ENCODE assay signal across 16 cellular contexts in genomic region chr3:53023072-53023823, GRCh38. TPM values are rescaled to one million over a fixed set of nuclear protein-coding genes. Genes with fewer than 3 reads are reported as not detected.
DNase-seq lines count a peak whose midpoint lies in the region; ATAC-seq and TF ChIP-seq lines count a peak whose summit lies in the region.
"Had no signal": no experiment of that assay in that cellular context is flagged by ENCODE, and none has a peak within 500 bp of the region (broad histone marks: within the 10 kb centered on the region; RNA-seq: fewer than 3 reads in every experiment).

No MANE protein-coding gene starts in this region.

- H3K9me3 ChIP-seq in psoas muscle: no peaks in the 10 kb centered on the region
- H3K9me3 ChIP-seq: HAP-1, MG63, upper lobe of left lung had no signal

- WGBS in psoas muscle, 3 donors: 75 to 86% (median 84%) methylated on average over 4 of the region's 4 CpGs

- no peak overlapping the region for H3K27ac Mint-ChIP-seq in activated CD8-positive, alpha-beta memory T cell treated with anti-CD3 and anti-CD28 coated beads, Interleukin-2, amount 10 ng/mL, durations not matched to agents 7 days and 5 days
- peak overlapping the region; percentile 5 for H3K27ac Mint-ChIP-seq in activated CD4-positive, alpha-beta memory T cell treated with anti-CD3 and anti-CD28 coated beads, Interleukin-2, amount 10 ng/mL, durations not matched to agents 7 days and 5 days

- H3K9me3 Mint-ChIP-seq in activated CD8-positive, alpha-beta memory T cell treated with anti-CD3 and anti-CD28 coated beads, Interleukin-2, amount 10 ng/mL, durations not matched to agents 7 days and 5 days (ENCODE audit: low read depth): no peaks in the 10 kb centered on the region
- H3K9me3 Mint-ChIP-seq in activated CD4-positive, alpha-beta memory T cell treated with anti-CD3 and anti-CD28 coated beads, Interleukin-2, amount 10 ng/mL, durations not matched to agents 7 days and 5 days: no peaks in the 10 kb centered on the region

- H3K27ac ChIP-seq in psoas muscle: peak overlapping the region; percentile 48
- H3K27ac ChIP-seq: PC-9, upper lobe of left lung had no signal

- no peak overlapping the region for H3K4me3 ChIP-seq in Jurkat, Clone E6-1 (ENCODE audit: low read length)
- no peak overlapping the region for H3K4me3 ChIP-seq in psoas muscle
- H3K4me3 ChIP-seq: HAP-1, MG63, PC-9, upper lobe of left lung had no signal

- no peak for DNase-seq in activated CD8-positive, alpha-beta memory T cell treated with anti-CD3 and anti-CD28 coated beads, Interleukin-2, amount 10 ng/mL, durations not matched to agents 7 days and 5 days
- DNase-seq in activated CD8-positive, alpha-beta memory T cell treated with anti-CD3 and anti-CD28 coated beads, Interleukin-2, amount 50 U/mL, for 48 hours: no peak
- DNase-seq in Jurkat, Clone E6-1 (ENCODE audit: low read depth, low spot score): peak; percentile 34
- DNase-seq in activated CD4-positive, alpha-beta memory T cell treated with anti-CD3 and anti-CD28 coated beads, Interleukin-2, amount 10 ng/mL, durations not matched to agents 7 days and 5 days: no peak
- DNase-seq in psoas muscle (no peak), NCI-H2081 (lab: John Stamatoyannopoulos, UW) (no peak)
- DNase-seq: activated gamma-delta T cell, MG63, NCI-H2227 treated with DMSO at 0.1 percent for 48 hours, PC-9, retina, SW 1271, upper lobe of left lung had no signal

- peaks cover 7% of the 10 kb centered on the region for H3K36me3 Mint-ChIP-seq in activated CD8-positive, alpha-beta memory T cell treated with anti-CD3 and anti-CD28 coated beads, Interleukin-2, amount 10 ng/mL, durations not matched to agents 7 days and 5 days
- peaks cover 8% of the 10 kb centered on the region for H3K36me3 Mint-ChIP-seq in activated CD4-positive, alpha-beta memory T cell treated with anti-CD3 and anti-CD28 coated beads, Interleukin-2, amount 10 ng/mL, durations not matched to agents 7 days and 5 days (ENCODE audit: low read depth)

- no peaks in the 10 kb centered on the region for H3K27me3 Mint-ChIP-seq in activated CD8-positive, alpha-beta memory T cell treated with anti-CD3 and anti-CD28 coated beads, Interleukin-2, amount 10 ng/mL, durations not matched to agents 7 days and 5 days
- H3K27me3 Mint-ChIP-seq in activated CD4-positive, alpha-beta memory T cell treated with anti-CD3 and anti-CD28 coated beads, Interleukin-2, amount 10 ng/mL, durations not matched to agents 7 days and 5 days: no peaks in the 10 kb centered on the region

- peak; percentile 64 for ATAC-seq in activated CD8-positive, alpha-beta memory T cell treated with anti-CD3 and anti-CD28 coated beads, Interleukin-2, amount 10 ng/mL, durations not matched to agents 7 days and 5 days
- ATAC-seq in psoas muscle (peak in 2 of 4 donors; percentile 42 to 55), HG02678 (IDR thresholded peaks at IDR 0.05; ENCODE audit: unreplicated experiment) (no peak), GM18868 (IDR thresholded peaks at IDR 0.05; ENCODE audit: unreplicated experiment) (no peak)

- POLR2A ChIA-PET in activated CD4-positive, alpha-beta memory T cell treated with anti-CD3 and anti-CD28 coated beads, Interleukin-2, amount 10 ng/mL, durations not matched to agents 7 days and 5 days (lab: Charles Lee): interaction anchor here (0.6 to 1.2 kb wide), 2 partner anchors 22 to 86 kb away, joined by 3 read pairs; partner anchors contain the start of gene SFMBT1

- CTCF ChIA-PET in activated CD8-positive, alpha-beta memory T cell treated with anti-CD3 and anti-CD28 coated beads, Interleukin-2, amount 10 ng/mL, durations not matched to agents 7 days and 5 days (lab: Charles Lee): interaction anchor here (0.5 kb wide), 1 partner anchor 130 kb away, joined by 4 read pairs; no protein-coding TSS in a partner anchor
- CTCF ChIA-PET in activated CD4-positive, alpha-beta memory T cell treated with anti-CD3 and anti-CD28 coated beads, Interleukin-2, amount 10 ng/mL, durations not matched to agents 7 days and 5 days (lab: Charles Lee): no interaction called here

- H3K4me1 Mint-ChIP-seq in activated CD8-positive, alpha-beta memory T cell treated with anti-CD3 and anti-CD28 coated beads, Interleukin-2, amount 10 ng/mL, durations not matched to agents 7 days and 5 days: peaks cover 27% of the 10 kb centered on the region
- H3K4me1 Mint-ChIP-seq in activated CD4-positive, alpha-beta memory T cell treated with anti-CD3 and anti-CD28 coated beads, Interleukin-2, amount 10 ng/mL, durations not matched to agents 7 days and 5 days: peaks cover 38% of the 10 kb centered on the region

- H3K36me3 ChIP-seq in psoas muscle (ENCODE audit: insufficient read depth in 1 of 2, low read depth in 1 of 2): no peaks in the 10 kb centered on the region
- H3K36me3 ChIP-seq: HAP-1, MG63, upper lobe of left lung had no signal

- intact Hi-C loops in psoas muscle (cut with DNase I): no loop called here

- peaks cover 21% of the 10 kb centered on the region for H3K4me1 ChIP-seq in psoas muscle
- H3K4me1 ChIP-seq: HAP-1 had no signal

- H3K4me3 Mint-ChIP-seq in activated CD8-positive, alpha-beta memory T cell treated with anti-CD3 and anti-CD28 coated beads, Interleukin-2, amount 10 ng/mL, durations not matched to agents 7 days and 5 days: no peak overlapping the region
- no peak overlapping the region for H3K4me3 Mint-ChIP-seq in activated CD4-positive, alpha-beta memory T cell treated with anti-CD3 and anti-CD28 coated beads, Interleukin-2, amount 10 ng/mL, durations not matched to agents 7 days and 5 days

- no peaks in the 10 kb centered on the region for H3K27me3 ChIP-seq in psoas muscle (ENCODE audit: insufficient read depth in 3 of 3, low read length in 2 of 3)
- H3K27me3 ChIP-seq: MG63, upper lobe of left lung had no signal

- no peak for TF ChIP-seq CTCF in psoas muscle (IDR thresholded peaks at IDR 0.05)

RNA-seq across cellular contexts. Expression of gene SFMBT1, which starts 22.6 kb away (rescaled TPM):
- 10 to 100 TPM; 25.9 to 29.7 TPM for total RNA-seq in activated CD8-positive, alpha-beta memory T cell treated with anti-CD3 and anti-CD28 coated beads, Interleukin-2, amount 10 ng/mL, durations not matched to agents 7 days and 5 days
- polyA plus RNA-seq in Jurkat, Clone E6-1 (2012; ENCODE audit: insufficient read depth, insufficient read length): 8.6 TPM
- total RNA-seq in activated CD4-positive, alpha-beta memory T cell treated with anti-CD3 and anti-CD28 coated beads, Interleukin-2, amount 10 ng/mL, durations not matched to agents 7 days and 5 days: 10 to 100 TPM; 28.7 to 30.0 TPM
- total RNA-seq in psoas muscle: 10 to 100 TPM; 16.0 to 25.0 (median 16.8) TPM
- polyA plus RNA-seq in psoas muscle: 10 to 100 TPM in 1 of 3 donors, 1 to 10 TPM in 2; 6.7 to 20.6 (median 6.9) TPM
